In the genomic region with DNA sequence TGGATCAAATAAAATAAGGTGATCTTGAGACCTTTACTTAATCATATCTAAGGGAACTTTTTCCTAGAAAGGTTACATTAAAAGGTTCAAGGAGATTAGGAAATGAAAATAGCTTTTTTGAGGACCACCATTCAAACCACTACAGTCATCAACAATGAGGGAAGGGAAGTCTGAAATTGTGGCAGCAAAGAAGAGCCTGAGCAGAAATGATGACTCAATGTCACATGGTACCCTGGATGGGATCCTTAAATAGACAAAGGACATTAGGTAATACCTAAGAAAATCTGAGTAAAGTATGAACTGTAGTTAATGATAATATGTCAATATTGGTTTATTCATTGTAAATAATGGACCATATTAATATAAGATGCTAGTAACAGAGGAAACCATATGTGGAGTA, we compare ENCODE assay signal across 18 cellular contexts.
DNase-seq lines count a peak whose midpoint lies in the region; ATAC-seq and TF ChIP-seq lines count a peak whose summit lies in the region.
"Had no signal": no experiment of that assay in that cellular context is flagged by ENCODE, and none has a peak within 500 bp of the region (broad histone marks: within the 10 kb centered on the region; RNA-seq: fewer than 3 reads in every experiment).

No MANE protein-coding gene starts in this region.

- DNase-seq in A172 (ENCODE audit: low spot score) (peak; percentile 54), IMR-90 (peak; percentile 53), SKM-1 (lab: John Stamatoyannopoulos, UW; ENCODE audit: unreplicated experiment) (peak; percentile 9), fibroblast of peridontal ligament (ENCODE audit: extremely low read depth) (peak; percentile 18), HFFc6 (no peak), RKO (ENCODE audit: low spot score) (no peak)
- DNase-seq: activated CD4-positive, alpha-beta memory T cell treated with anti-CD3 and anti-CD28 coated beads, Interleukin-2, amount 10 ng/mL, durations not matched to agents 7 days and 5 days; CD8-positive, alpha-beta memory T cell; hippocampal formation; NCI-H1417; pancreas had no signal

- H2BK5ac ChIP-seq in IMR-90 (ENCODE audit: low read depth, low read length, poor library complexity, severe bottlenecking), result no peak overlapping the region

- H3K23ac ChIP-seq in IMR-90 (ENCODE audit: low read depth, low read length), result no peak overlapping the region

- no peak overlapping the region for H2BK20ac ChIP-seq in IMR-90 (ENCODE audit: low read depth, low read length)

- H3K4ac ChIP-seq in IMR-90 (ENCODE audit: low read depth, low read length), result no peak overlapping the region

- dilution Hi-C loops in IMR-90 (cut with HindIII; ENCODE audit: low sequenced_read_pairs, unreplicated experiment), result no loop called here

- no peak for TF ChIP-seq RAD21 in IMR-90 (IDR thresholded peaks at IDR 0.05; ENCODE audit: low read length)

- 0 out of 2 replicates have a peak, but pooled peaks cover 8% of the 10 kb centered on the region for H3K9me3 Mint-ChIP-seq in HFFc6

- POLR2A ChIA-PET in IMR-90 (lab: Charles Lee; ENCODE audit: unreplicated experiment), result no interaction called here

- peaks cover 8% of the 10 kb centered on the region for H3K36me3 Mint-ChIP-seq in HFFc6 (ENCODE audit: low read depth)
- H3K36me3 Mint-ChIP-seq: CD8-positive, alpha-beta memory T cell; stimulated activated effector memory CD8-positive, alpha-beta T cell treated with anti-CD3 and anti-CD28 coated beads, Interleukin-12 subunit alpha, Interleukin-12 subunit beta, amount 100 ng/mL, for 72 hours had no signal

- TF ChIP-seq CTCF in IMR-90 (conservative IDR thresholded peaks at IDR 0.05; ENCODE audit: low read depth, low read length) (no peak), HFFc6 (IDR thresholded peaks at IDR 0.05) (no peak)

- TF ChIP-seq POLR2A in IMR-90 (IDR thresholded peaks at IDR 0.05; ENCODE audit: low read depth, low read length), result no peak

- CTCF ChIA-PET in IMR-90 (lab: Yijun Ruan, JAX), result no interaction called here

- H3K36me3 ChIP-seq in IMR-90 (ENCODE audit: control insufficient read depth, insufficient read depth, low read length), result no peaks in the 10 kb centered on the region
- H3K36me3 ChIP-seq: pancreas, tibial nerve had no signal

- H3K4me3 Mint-ChIP-seq in HFFc6, result no peak overlapping the region
- H3K4me3 Mint-ChIP-seq: activated CD4-positive, alpha-beta memory T cell treated with anti-CD3 and anti-CD28 coated beads, Interleukin-2, amount 10 ng/mL, durations not matched to agents 7 days and 5 days; CD8-positive, alpha-beta memory T cell; stimulated activated effector memory CD8-positive, alpha-beta T cell treated with anti-CD3 and anti-CD28 coated beads, Interleukin-12 subunit alpha, Interleukin-12 subunit beta, amount 100 ng/mL, for 72 hours had no signal

- H3K4me3 ChIP-seq in IMR-90 (ENCODE audit: insufficient read depth, low read depth, low read length), result no peak overlapping the region
- H3K4me3 ChIP-seq: pancreas, smooth muscle cell, tibial nerve had no signal

- H2AK5ac ChIP-seq in IMR-90 (ENCODE audit: low read depth, low read length), result no peak overlapping the region

- no peaks in the 10 kb centered on the region for H4K20me1 ChIP-seq in IMR-90 (ENCODE audit: insufficient read depth, low read length)

- no peak overlapping the region for H3K18ac ChIP-seq in IMR-90 (ENCODE audit: low read depth, low read length)

- no peaks in the 10 kb centered on the region; the same call in 1 of the 2 replicates for H3K27me3 Mint-ChIP-seq in HFFc6 (ENCODE audit: insufficient read depth)
- H3K27me3 Mint-ChIP-seq: activated CD4-positive, alpha-beta memory T cell treated with anti-CD3 and anti-CD28 coated beads, Interleukin-2, amount 10 ng/mL, durations not matched to agents 7 days and 5 days; CD8-positive, alpha-beta memory T cell had no signal

- H3K9me1 ChIP-seq in IMR-90 (ENCODE audit: insufficient read depth, low read length), result no peaks in the 10 kb centered on the region

- H3K14ac ChIP-seq in IMR-90 (replicated peaks; ENCODE audit: low read depth, low read length), result no peak overlapping the region

- H2BK15ac ChIP-seq in IMR-90 (ENCODE audit: low read depth, low read length), result no peak overlapping the region

- no peak for ATAC-seq in IMR-90 (ENCODE audit: low read depth)
- no peak for ATAC-seq in HG02588 (IDR thresholded peaks at IDR 0.05; ENCODE audit: unreplicated experiment)
- no peak for ATAC-seq in HG03108 (IDR thresholded peaks at IDR 0.05; ENCODE audit: unreplicated experiment)
- ATAC-seq: HCT116; pancreas; stimulated activated effector memory CD8-positive, alpha-beta T cell treated with anti-CD3 and anti-CD28 coated beads, Interleukin-12 subunit alpha, Interleukin-12 subunit beta, amount 100 ng/mL, for 72 hours had no signal

- intact Hi-C loops in IMR-90 (cut with micrococcal nuclease), result no loop called here

- no peak overlapping the region for H2AFZ ChIP-seq in IMR-90 (replicated peaks; ENCODE audit: low read length, poor library complexity)

- in situ Hi-C loops in IMR-90 (cut with MboI; ENCODE audit: low sequenced_read_pairs), result no loop called here

- H3K4me1 ChIP-seq in IMR-90 (ENCODE audit: control insufficient read depth, insufficient read depth, low read length), result no peaks in the 10 kb centered on the region
- H3K4me1 ChIP-seq: pancreas, tibial nerve had no signal

- no peaks in the 10 kb centered on the region for H3K27me3 ChIP-seq in IMR-90 (ENCODE audit: control insufficient read depth, insufficient read depth, low read length)
- H3K27me3 ChIP-seq: pancreas, tibial nerve had no signal

- H3K4me1 Mint-ChIP-seq in HFFc6 (ENCODE audit: low read depth), result peaks cover 27% of the 10 kb centered on the region
- H3K4me1 Mint-ChIP-seq: activated CD4-positive, alpha-beta memory T cell treated with anti-CD3 and anti-CD28 coated beads, Interleukin-2, amount 10 ng/mL, durations not matched to agents 7 days and 5 days; CD8-positive, alpha-beta memory T cell; stimulated activated effector memory CD8-positive, alpha-beta T cell treated with anti-CD3 and anti-CD28 coated beads, Interleukin-12 subunit alpha, Interleukin-12 subunit beta, amount 100 ng/mL, for 72 hours had no signal

- no peak overlapping the region for H2AK9ac ChIP-seq in IMR-90 (replicated peaks; ENCODE audit: low read depth, low read length, poor library complexity)

- H3K27ac ChIP-seq in IMR-90 (ENCODE audit: insufficient read depth, low read length), result no peak overlapping the region
- H3K27ac ChIP-seq: epithelial cell of prostate, pancreas, tibial nerve had no signal

- H3K56ac ChIP-seq in IMR-90 (ENCODE audit: extremely low read depth, insufficient read depth, low read length), result no peak overlapping the region

- no peak overlapping the region for H3K27ac Mint-ChIP-seq in HFFc6
- H3K27ac Mint-ChIP-seq: activated CD4-positive, alpha-beta memory T cell treated with anti-CD3 and anti-CD28 coated beads, Interleukin-2, amount 10 ng/mL, durations not matched to agents 7 days and 5 days; CD8-positive, alpha-beta memory T cell; stimulated activated effector memory CD8-positive, alpha-beta T cell treated with anti-CD3 and anti-CD28 coated beads, Interleukin-12 subunit alpha, Interleukin-12 subunit beta, amount 100 ng/mL, for 72 hours had no signal

- no peak overlapping the region for H3K4me2 ChIP-seq in IMR-90 (ENCODE audit: low read depth, low read length)
- H3K4me2 ChIP-seq: smooth muscle cell had no signal

- no peak overlapping the region for H4K5ac ChIP-seq in IMR-90 (ENCODE audit: low read depth, low read length)

- no peak overlapping the region for H3K9ac ChIP-seq in IMR-90 (ENCODE audit: low read depth, low read length)

- H4K8ac ChIP-seq in IMR-90 (ENCODE audit: low read depth in 2 of 2, low read length in 2 of 2), result no peak overlapping the region

- H2BK120ac ChIP-seq in IMR-90 (ENCODE audit: low read depth, low read length), result no peak overlapping the region

- no peaks in the 10 kb centered on the region for H3K9me3 ChIP-seq in IMR-90 (ENCODE audit: control insufficient read depth, insufficient read depth, low read length)
- H3K9me3 ChIP-seq: pancreas had no signal

- no TSS peak for BruUV-seq in IMR-90 (replicated peaks; lab: Mats Ljungman, UMichigan)

- no peak overlapping the region for H4K91ac ChIP-seq in IMR-90 (ENCODE audit: insufficient read depth, low read depth, low read length)

- H3K79me1 ChIP-seq in IMR-90 (ENCODE audit: low read depth in 1 of 2, low read length in 2 of 2), result no peaks in the 10 kb centered on the region

TF ChIP-seq in IMR-90, 13 proteins besides CTCF, POLR2A, EP300 and RAD21:
- TF ChIP-seq, protein P1, sequence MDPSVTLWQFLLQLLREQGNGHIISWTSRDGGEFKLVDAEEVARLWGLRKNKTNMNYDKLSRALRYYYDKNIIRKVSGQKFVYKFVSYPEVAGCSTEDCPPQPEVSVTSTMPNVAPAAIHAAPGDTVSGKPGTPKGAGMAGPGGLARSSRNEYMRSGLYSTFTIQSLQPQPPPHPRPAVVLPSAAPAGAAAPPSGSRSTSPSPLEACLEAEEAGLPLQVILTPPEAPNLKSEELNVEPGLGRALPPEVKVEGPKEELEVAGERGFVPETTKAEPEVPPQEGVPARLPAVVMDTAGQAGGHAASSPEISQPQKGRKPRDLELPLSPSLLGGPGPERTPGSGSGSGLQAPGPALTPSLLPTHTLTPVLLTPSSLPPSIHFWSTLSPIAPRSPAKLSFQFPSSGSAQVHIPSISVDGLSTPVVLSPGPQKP (IDR thresholded peaks at IDR 0.05; ENCODE audit: borderline replicate concordance, low read depth, low read length), result no peak
- TF ChIP-seq, protein P2, sequence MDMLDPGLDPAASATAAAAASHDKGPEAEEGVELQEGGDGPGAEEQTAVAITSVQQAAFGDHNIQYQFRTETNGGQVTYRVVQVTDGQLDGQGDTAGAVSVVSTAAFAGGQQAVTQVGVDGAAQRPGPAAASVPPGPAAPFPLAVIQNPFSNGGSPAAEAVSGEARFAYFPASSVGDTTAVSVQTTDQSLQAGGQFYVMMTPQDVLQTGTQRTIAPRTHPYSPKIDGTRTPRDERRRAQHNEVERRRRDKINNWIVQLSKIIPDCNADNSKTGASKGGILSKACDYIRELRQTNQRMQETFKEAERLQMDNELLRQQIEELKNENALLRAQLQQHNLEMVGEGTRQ (IDR thresholded peaks at IDR 0.05; ENCODE audit: low read depth, low read length), result peak; percentile 27; the same call in 1 of the 2 replicates

Comparison
In these comparisons a context has a peak if more than half of its experiments do, and no peak if none do; other contexts are left out.
1. DNase-seq: peak in A172 (single experiment), IMR-90 (single experiment), SKM-1 (single experiment) and fibroblast of peridontal ligament (single experiment); none in HFFc6 (single experiment) and RKO (single experiment).